7 cellular contexts compared by ENCODE assay signal in genomic region chr6:36682328-36683144, GRCh38. TPM values are rescaled to one million over a fixed set of nuclear protein-coding genes. Genes with fewer than 3 reads are reported as not detected.
DNase-seq lines count a peak whose midpoint lies in the region; ATAC-seq, FAIRE-seq and TF ChIP-seq lines count a peak whose summit lies in the region.

No MANE protein-coding gene starts in this region.

- FAIRE-seq in GM19239 (lab: Jason Lieb, UNC) = peak; percentile 88

- H3K79me2 ChIP-seq in mammary epithelial cell (ENCODE audit: insufficient read depth, low read length) = peaks cover 79% of the 10 kb centered on the region

- intact Hi-C loops in mammary epithelial cell (cut with micrococcal nuclease) = loop anchor here (1.0 to 2.0 kb wide), 2 partner anchors 77 to 242 kb away; no protein-coding TSS in a partner anchor
- intact Hi-C loops in upper lobe of right lung (cut with DNase I) = loop anchor here (5.0 kb wide), 1 partner anchor 55 kb away; no protein-coding TSS in a partner anchor

- peak overlapping the region; percentile 98 for H3K9ac ChIP-seq in mammary epithelial cell (ENCODE audit: insufficient read depth, low read length)

- peak; percentile 2 for ATAC-seq in upper lobe of right lung

- H3K36me3 ChIP-seq in mammary epithelial cell (ENCODE audit: insufficient read depth, low read length) (peaks cover 33% of the 10 kb centered on the region), muscle layer of duodenum (ENCODE audit: control insufficient read depth in 1 of 2, insufficient read depth in 2 of 2, low read length in 2 of 2) (peaks cover 48 to 49% of the 10 kb centered on the region in 2 donors), upper lobe of right lung (peaks cover 55% of the 10 kb centered on the region)

- dilution Hi-C loops in mammary epithelial cell (cut with HindIII; ENCODE audit: low sequenced_read_pairs) = loop anchor here (5.0 kb wide), 2 partner anchors 60 to 85 kb away; no protein-coding TSS in a partner anchor

- H2AFZ ChIP-seq in mammary epithelial cell (ENCODE audit: low read depth, low read length) = no peak overlapping the region

- peaks cover 35% of the 10 kb centered on the region for H3K4me1 ChIP-seq in mammary epithelial cell (ENCODE audit: insufficient read depth, low read length)
- H3K4me1 ChIP-seq in muscle layer of duodenum (ENCODE audit: control insufficient read depth in 1 of 2, insufficient read depth in 2 of 2, low read length in 2 of 2) = peaks cover 25 to 28% of the 10 kb centered on the region in 2 donors
- peaks cover 53% of the 10 kb centered on the region for H3K4me1 ChIP-seq in upper lobe of right lung

- no peak for DNase-seq in GM19239 (ENCODE audit: insufficient read length, low spot score)
- DNase-seq in NB4 (ENCODE audit: low read depth) = peak; percentile 49
- DNase-seq in T-helper 2 cell = peak; percentile 45 to 77 (median 62)
- DNase-seq in mammary epithelial cell = peak; percentile 99
- peak; percentile 79 for DNase-seq in upper lobe of right lung
- DNase-seq in DMS114 treated with DMSO at 0.1 percent for 48 hours (lab: John Stamatoyannopoulos, UW; ENCODE audit: unreplicated experiment) = no peak

- H3K4me2 ChIP-seq in mammary epithelial cell (ENCODE audit: insufficient read depth, low read depth, low read length) = peak overlapping the region; percentile 69

- H3K4me3 ChIP-seq in NB4 (ENCODE audit: low read depth, low read length) (no peak overlapping the region), mammary epithelial cell (replicated peaks in 1 of 3; ENCODE audit: insufficient read depth in 1 of 3, low read depth in 2 of 3, low read length in 3 of 3) (peak overlapping the region; percentile 19 to 39 (median 27)), muscle layer of duodenum (ENCODE audit: low read depth in 1 of 2, low read length in 2 of 2) (peak overlapping the region; percentile 12 to 14), upper lobe of right lung (peak overlapping the region; percentile 9)

- TF ChIP-seq CTCF in NB4 (IDR thresholded peaks at IDR 0.05; ENCODE audit: low read depth, low read length) (no peak), mammary epithelial cell (conservative IDR thresholded peaks at IDR 0.05 in 1 of 2, IDR thresholded peaks at IDR 0.05 in 1 of 2; ENCODE audit: extremely low read depth in 1 of 2, insufficient read depth in 1 of 2, low read depth in 1 of 2, low read length in 2 of 2) (peak in 1 of 2 donors; percentile 8), upper lobe of right lung (IDR thresholded peaks at IDR 0.05) (no peak)

- no TSS peak for BruUV-seq in mammary epithelial cell (replicated peaks; lab: Mats Ljungman, UMichigan)

- peaks cover 16% of the 10 kb centered on the region for H4K20me1 ChIP-seq in mammary epithelial cell (ENCODE audit: insufficient read depth, low read length)

- 0% methylated on average over 5 of the region's 11 CpGs for WGBS in mammary epithelial cell (ENCODE audit: low coverage, missing lambda C conversion rate)

- TF ChIP-seq POLR2A in NB4 (IDR thresholded peaks at IDR 0.05; ENCODE audit: extremely low read depth, insufficient read length) = no peak

- in situ Hi-C loops in mammary epithelial cell (cut with MboI; ENCODE audit: low sequenced_read_pairs in 2 of 2) = loop anchor here in 1 of 2 donors (5.0 kb wide), 1 partner anchor 60 kb away; no protein-coding TSS in a partner anchor

- H3K9me3 ChIP-seq in mammary epithelial cell (replicated peaks; ENCODE audit: insufficient read depth, low read length) = no peaks in the 10 kb centered on the region
- H3K9me3 ChIP-seq in muscle layer of duodenum (ENCODE audit: control insufficient read depth in 1 of 2, low read length in 2 of 2) = no peaks in the 10 kb centered on the region
- no peaks in the 10 kb centered on the region for H3K9me3 ChIP-seq in upper lobe of right lung

- H3K27ac ChIP-seq in mammary epithelial cell (ENCODE audit: insufficient read depth, low read depth, low read length) (peak overlapping the region; percentile 91), muscle layer of duodenum (ENCODE audit: low read length) (peak overlapping the region; percentile 66), upper lobe of right lung (peak overlapping the region; percentile 2)

- no peaks in the 10 kb centered on the region for H3K27me3 ChIP-seq in mammary epithelial cell (ENCODE audit: insufficient read depth, low read length)
- H3K27me3 ChIP-seq in muscle layer of duodenum (ENCODE audit: low read depth, low read length) = no peaks in the 10 kb centered on the region
- H3K27me3 ChIP-seq in upper lobe of right lung = no peaks in the 10 kb centered on the region

- CTCF ChIA-PET in mammary epithelial cell (lab: Charles Lee; ENCODE audit: low non-redundant PET) = no interaction called here

RNA-seq across cellular contexts. Expression of gene CDKN1A, which starts 4.0 kb away (rescaled TPM):
- total RNA-seq in mammary epithelial cell (100 to 1,000 TPM; 687 to 707 TPM), upper lobe of right lung (151 TPM)
- 414 TPM for polyA plus RNA-seq in mammary epithelial cell
- 451 TPM for polyA minus RNA-seq in mammary epithelial cell

RNA-seq across cellular contexts. Expression of gene RAB44, which starts 15.1 kb away (rescaled TPM):
- total RNA-seq in mammary epithelial cell (under 1 TPM in 1 of 2 donors, not detected in 1; 0.17 TPM), upper lobe of right lung (0.96 TPM)
- polyA plus RNA-seq in mammary epithelial cell = 0.02 TPM
- not detected for polyA minus RNA-seq in mammary epithelial cell

Comparison
In these comparisons a context has a peak if more than half of its experiments do, and no peak if none do; other contexts are left out.
1. DNase-seq: peak in NB4 (single experiment), T-helper 2 cell (5 of 5), mammary epithelial cell (single experiment) and upper lobe of right lung (single experiment); none in GM19239 (single experiment) and DMS114 treated with DMSO at 0.1 percent for 48 hours (single experiment).
2. H3K27ac ChIP-seq: peak in every context shown above with its lines; median percentile 91 in mammary epithelial cell; 66 in muscle layer of duodenum; 2 in upper lobe of right lung.